ENCODE assay signal across 13 cellular contexts in the genomic region with DNA sequence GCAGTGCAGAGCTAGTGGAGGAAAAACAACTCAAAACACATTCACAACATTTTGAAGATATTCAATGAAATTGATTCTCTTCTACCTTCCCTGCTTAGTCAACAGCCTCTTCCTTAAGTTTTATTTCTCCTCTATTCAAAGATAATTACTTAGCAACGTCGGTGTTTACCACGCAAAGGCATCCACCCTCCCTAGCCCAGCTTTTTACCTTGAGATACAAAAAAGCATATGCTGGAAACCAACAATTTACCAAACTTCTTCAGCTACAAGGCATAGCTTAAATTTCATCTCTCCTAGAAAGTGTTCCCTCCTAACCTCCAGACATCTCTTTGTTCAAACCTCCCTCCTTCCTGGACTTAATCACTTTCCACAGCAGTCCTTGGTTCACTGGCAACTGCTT.
DNase-seq lines count a peak whose midpoint lies in the region; ATAC-seq and TF ChIP-seq lines count a peak whose summit lies in the region.
"Had no signal": no experiment of that assay in that cellular context is flagged by ENCODE, and none has a peak within 500 bp of the region (broad histone marks: within the 10 kb centered on the region; RNA-seq: fewer than 3 reads in every experiment).

No MANE protein-coding gene starts in this region.

- H3K27me3 ChIP-seq in BLaER1 treated with 17β-estradiol and CSF1 and Interleukin-3, amounts not matched to agents 10 nM and 100 nM = peaks cover 11 to 28% (median 15%) of the 10 kb centered on the region in 11 experiments; a peak in 16 of 22 replicates
- no peaks in the 10 kb centered on the region for H3K27me3 ChIP-seq in DND-41 (ENCODE audit: insufficient read depth, low read length, poor library complexity)
- no peaks in the 10 kb centered on the region for H3K27me3 ChIP-seq in mesendoderm (ENCODE audit: insufficient read depth, low read length, poor library complexity)
- H3K27me3 ChIP-seq in body of pancreas = peaks cover 0 to 8% of the 10 kb centered on the region in 2 donors

- H2AK5ac ChIP-seq in mesendoderm (ENCODE audit: low read length) = no peak overlapping the region

- H3K27ac Mint-ChIP-seq in activated CD4-positive, alpha-beta memory T cell treated with anti-CD3 and anti-CD28 coated beads, Interleukin-2, amount 10 ng/mL, durations not matched to agents 7 days and 5 days = no peak overlapping the region
- no peak overlapping the region for H3K27ac Mint-ChIP-seq in stimulated activated memory B cell treated with anti-CD40 and anti-IgM and Interleukin-4, amounts not matched to agents 10 μg/mL and 1 μg/mL and 100 μg/mL, for 72 hours

- DNase-seq in DND-41 (no peak), mesendoderm (peak; percentile 60), body of pancreas (no peak)
- no peak for DNase-seq in activated CD4-positive, alpha-beta memory T cell treated with anti-CD3 and anti-CD28 coated beads, Interleukin-2, amount 10 ng/mL, durations not matched to agents 7 days and 5 days
- DNase-seq: COR-L47, left lung, NCI-H1092 treated with DMSO at 0.1 percent for 48 hours, NCI-H774, Right ventricle myocardium superior had no signal

- H3K9ac ChIP-seq in BLaER1 treated with 17β-estradiol and CSF1 and Interleukin-3, amounts not matched to agents 10 nM and 100 nM = no peak overlapping the region
- H3K9ac ChIP-seq in DND-41 (ENCODE audit: low read depth, low read length) (no peak overlapping the region), mesendoderm (ENCODE audit: low read length) (peak overlapping the region; percentile 44)

- POLR2A ChIA-PET in activated CD4-positive, alpha-beta memory T cell treated with anti-CD3 and anti-CD28 coated beads, Interleukin-2, amount 10 ng/mL, durations not matched to agents 7 days and 5 days (lab: Charles Lee) = interaction anchor here (3.2 kb wide), 1 partner anchor 203 kb away, joined by 21 read pairs; no protein-coding TSS in a partner anchor

- H4K20me1 ChIP-seq in BLaER1 treated with 17β-estradiol and CSF1 and Interleukin-3, amounts not matched to agents 10 nM and 100 nM = peaks cover 0 to 53% (median 6%) of the 10 kb centered on the region in 11 experiments; a peak in 9 of 22 replicates
- H4K20me1 ChIP-seq in DND-41 (ENCODE audit: insufficient read depth, low read length) = peaks cover 29% of the 10 kb centered on the region

- H2BK15ac ChIP-seq in mesendoderm (replicated peaks; ENCODE audit: low read depth) = no peak overlapping the region

- no peaks in the 10 kb centered on the region for H3K9me3 ChIP-seq in BLaER1 treated with 17β-estradiol and CSF1 and Interleukin-3, amounts not matched to agents 10 nM and 100 nM (replicated peaks in 1 of 11)
- H3K9me3 ChIP-seq in DND-41 (ENCODE audit: insufficient read depth, low read length, severe bottlenecking) (no peaks in the 10 kb centered on the region), body of pancreas (no peaks in the 10 kb centered on the region)
- H3K9me3 ChIP-seq: left lung had no signal

- no peak overlapping the region for H3K23ac ChIP-seq in mesendoderm (ENCODE audit: low read length)

- ATAC-seq in DND-41 (ENCODE audit: insufficient read depth, low read depth) (no peak), body of pancreas (no peak), GM19328 (IDR thresholded peaks at IDR 0.05; ENCODE audit: unreplicated experiment) (no peak)
- no peak for ATAC-seq in stimulated activated memory B cell treated with anti-CD40 and anti-IgM and Interleukin-4, amounts not matched to agents 10 μg/mL and 1 μg/mL and 100 μg/mL, for 72 hours
- ATAC-seq: left lung had no signal

- TF ChIP-seq POLR2A in body of pancreas (IDR thresholded peaks at IDR 0.05) = no peak

- no peak overlapping the region for H3K27ac ChIP-seq in BLaER1 treated with 17β-estradiol and CSF1 and Interleukin-3, amounts not matched to agents 10 nM and 100 nM
- H3K27ac ChIP-seq in DND-41 (ENCODE audit: low read length) (no peak overlapping the region), mesendoderm (ENCODE audit: low read depth, low read length) (no peak overlapping the region), body of pancreas (no peak overlapping the region)
- H3K27ac ChIP-seq: cardiac muscle cell, left lung had no signal

- H3K36me3 Mint-ChIP-seq in activated CD4-positive, alpha-beta memory T cell treated with anti-CD3 and anti-CD28 coated beads, Interleukin-2, amount 10 ng/mL, durations not matched to agents 7 days and 5 days (ENCODE audit: low read depth) = peaks cover 12% of the 10 kb centered on the region
- H3K36me3 Mint-ChIP-seq in stimulated activated memory B cell treated with anti-CD40 and anti-IgM and Interleukin-4, amounts not matched to agents 10 μg/mL and 1 μg/mL and 100 μg/mL, for 72 hours = no peaks in the 10 kb centered on the region

- H3K4ac ChIP-seq in mesendoderm (ENCODE audit: low read depth, low read length) = no peak overlapping the region

- H3K56ac ChIP-seq in mesendoderm (ENCODE audit: low read length) = peak overlapping the region; percentile 63

- H2BK5ac ChIP-seq in mesendoderm (ENCODE audit: low read length) = no peak overlapping the region

- no peak overlapping the region for H2AFZ ChIP-seq in DND-41 (ENCODE audit: low read depth, low read length)

- CTCF ChIA-PET in activated CD4-positive, alpha-beta memory T cell treated with anti-CD3 and anti-CD28 coated beads, Interleukin-2, amount 10 ng/mL, durations not matched to agents 7 days and 5 days (lab: Charles Lee) = interaction anchor here (1.1 to 1.6 kb wide), 3 partner anchors 24 to 457 kb away, joined by 3 to 5 read pairs (median 3); no protein-coding TSS in a partner anchor

- H3K36me3 ChIP-seq in BLaER1 treated with 17β-estradiol and CSF1 and Interleukin-3, amounts not matched to agents 10 nM and 100 nM = no peaks in the 10 kb centered on the region
- H3K36me3 ChIP-seq in DND-41 (ENCODE audit: insufficient read depth, low read length) = no peaks in the 10 kb centered on the region; the same call in 1 of the 2 replicates
- no peaks in the 10 kb centered on the region for H3K36me3 ChIP-seq in mesendoderm (ENCODE audit: control insufficient read depth, insufficient read depth, low read length)
- H3K36me3 ChIP-seq in body of pancreas (replicated peaks in 1 of 2; ENCODE audit: insufficient read depth in 1 of 2, low read depth in 2 of 2) = no peaks in the 10 kb centered on the region
- H3K36me3 ChIP-seq: cardiac muscle cell, left lung had no signal

- H3K4me1 Mint-ChIP-seq in activated CD4-positive, alpha-beta memory T cell treated with anti-CD3 and anti-CD28 coated beads, Interleukin-2, amount 10 ng/mL, durations not matched to agents 7 days and 5 days = peaks cover 59% of the 10 kb centered on the region
- peaks cover 35% of the 10 kb centered on the region for H3K4me1 Mint-ChIP-seq in stimulated activated memory B cell treated with anti-CD40 and anti-IgM and Interleukin-4, amounts not matched to agents 10 μg/mL and 1 μg/mL and 100 μg/mL, for 72 hours

- H3K9me3 Mint-ChIP-seq in activated CD4-positive, alpha-beta memory T cell treated with anti-CD3 and anti-CD28 coated beads, Interleukin-2, amount 10 ng/mL, durations not matched to agents 7 days and 5 days = no peaks in the 10 kb centered on the region
- no peaks in the 10 kb centered on the region for H3K9me3 Mint-ChIP-seq in stimulated activated memory B cell treated with anti-CD40 and anti-IgM and Interleukin-4, amounts not matched to agents 10 μg/mL and 1 μg/mL and 100 μg/mL, for 72 hours

- peaks cover 42% of the 10 kb centered on the region for H3K79me2 ChIP-seq in DND-41 (ENCODE audit: insufficient read depth, low read length)
- peaks cover 27% of the 10 kb centered on the region for H3K79me2 ChIP-seq in mesendoderm (ENCODE audit: control insufficient read depth, insufficient read depth, low read length)

- H3K4me3 ChIP-seq in BLaER1 treated with 17β-estradiol and CSF1 and Interleukin-3, amounts not matched to agents 10 nM and 100 nM = no peak overlapping the region
- H3K4me3 ChIP-seq in DND-41 (ENCODE audit: low read depth in 1 of 2, low read length in 2 of 2) (no peak overlapping the region), mesendoderm (ENCODE audit: low read length) (no peak overlapping the region), body of pancreas (no peak overlapping the region)
- H3K4me3 ChIP-seq: left lung had no signal

- no CpG with 5 or more reads among the region's 3 CpGs for WGBS in mesendoderm (ENCODE audit: extremely low coverage, insufficient coverage, low lambda C conversion rate)
- 63 to 73% methylated on average over 3 of the region's 3 CpGs for WGBS in body of pancreas, 2 donors

- peak overlapping the region; percentile 29 for H3K18ac ChIP-seq in mesendoderm (ENCODE audit: low read length)

- H3K27me3 Mint-ChIP-seq in activated CD4-positive, alpha-beta memory T cell treated with anti-CD3 and anti-CD28 coated beads, Interleukin-2, amount 10 ng/mL, durations not matched to agents 7 days and 5 days = peaks cover 38% of the 10 kb centered on the region
- peaks cover 73% of the 10 kb centered on the region for H3K27me3 Mint-ChIP-seq in stimulated activated memory B cell treated with anti-CD40 and anti-IgM and Interleukin-4, amounts not matched to agents 10 μg/mL and 1 μg/mL and 100 μg/mL, for 72 hours

- H4K5ac ChIP-seq in mesendoderm (ENCODE audit: low read length) = peak overlapping the region; percentile 5

- peak overlapping the region; percentile 76 for H3K4me3 Mint-ChIP-seq in activated CD4-positive, alpha-beta memory T cell treated with anti-CD3 and anti-CD28 coated beads, Interleukin-2, amount 10 ng/mL, durations not matched to agents 7 days and 5 days
- no peak overlapping the region for H3K4me3 Mint-ChIP-seq in stimulated activated memory B cell treated with anti-CD40 and anti-IgM and Interleukin-4, amounts not matched to agents 10 μg/mL and 1 μg/mL and 100 μg/mL, for 72 hours

- H3K4me1 ChIP-seq in BLaER1 treated with 17β-estradiol and CSF1 and Interleukin-3, amounts not matched to agents 10 nM and 100 nM = peaks cover 28 to 60% (median 51%) of the 10 kb centered on the region in 10 experiments
- H3K4me1 ChIP-seq in DND-41 (ENCODE audit: insufficient read depth, low read length) (peaks cover 46% of the 10 kb centered on the region), mesendoderm (ENCODE audit: control insufficient read depth, low read depth, low read length) (peaks cover 23% of the 10 kb centered on the region), body of pancreas (peaks cover 24% of the 10 kb centered on the region)

- H2BK120ac ChIP-seq in mesendoderm (ENCODE audit: low read depth, low read length) = no peak overlapping the region

- H3K79me1 ChIP-seq in mesendoderm (ENCODE audit: low read length) = peaks cover 10% of the 10 kb centered on the region

- peak overlapping the region in 9 of 11 experiments; percentile 73 to 99 (median 97); a peak in 13 of 22 replicates for H3K4me2 ChIP-seq in BLaER1 treated with 17β-estradiol and CSF1 and Interleukin-3, amounts not matched to agents 10 nM and 100 nM
- H3K4me2 ChIP-seq in DND-41 (ENCODE audit: insufficient read depth, low read length) (peak overlapping the region; percentile 93; the same call in 1 of the 2 replicates), mesendoderm (ENCODE audit: low read length) (no peak overlapping the region)

- intact Hi-C loops in body of pancreas (cut with DNase I) = no loop called here

- TF ChIP-seq CTCF in DND-41 (IDR thresholded peaks at IDR 0.05; ENCODE audit: borderline replicate concordance, extremely low read depth, low read length, poor library complexity, severe bottlenecking) = no peak
- TF ChIP-seq CTCF in body of pancreas (IDR thresholded peaks at IDR 0.05) = no peak

- no peak overlapping the region for H4K8ac ChIP-seq in mesendoderm (ENCODE audit: low read depth, low read length)
